In genomic region chr12:6979453-6979852, GRCh38 we compare ENCODE assay signal across 25 cellular contexts. TPM values are rescaled to one million over a fixed set of nuclear protein-coding genes. Genes with fewer than 3 reads are reported as not detected.
A peak's percentile ranks its signal among the peaks of the same experiment; 100 is the strongest.
DNase-seq lines count a peak whose midpoint lies in the region; ATAC-seq, FAIRE-seq and TF ChIP-seq lines count a peak whose summit lies in the region.
"Had no signal": no experiment of that assay in that cellular context is flagged by ENCODE, and none has a peak within 500 bp of the region (broad histone marks: within the 10 kb centered on the region; RNA-seq: fewer than 3 reads in every experiment).

No MANE protein-coding gene starts in this region.

- no peaks in the 10 kb centered on the region for H3K9me3 ChIP-seq in esophagus (ENCODE audit: control insufficient read depth in 2 of 2, insufficient read depth in 1 of 2, low read depth in 1 of 2, low read length in 1 of 2)
- no peaks in the 10 kb centered on the region for H3K9me3 ChIP-seq in small intestine (ENCODE audit: control insufficient read depth, low read depth)
- H3K9me3 ChIP-seq: BE2C, colonic mucosa, ovary, sigmoid colon, tibial artery had no signal

- no peak for DNase-seq in activated CD8-positive, alpha-beta T cell treated with anti-CD3 and anti-CD28 coated beads, Interleukin-2, amount 10 ng/mL, durations not matched to agents 7 days and 5 days
- DNase-seq in activated CD8-positive, alpha-beta T cell treated with anti-CD3 and anti-CD28 coated beads for 36 hours, result no peak
- peak; percentile 58 for DNase-seq in small intestine
- DNase-seq in D341Med (ENCODE audit: low spot score), result no peak
- DNase-seq: activated CD4-positive, alpha-beta T cell treated with anti-CD3 and anti-CD28 coated beads, Interleukin-2, amount 50 U/mL, for 4 hours; BE2C; colonic mucosa; COR-L47; KG1; naive B cell; NCI-H1694 treated with DMSO at 0.1 percent for 48 hours; NCI-H69; ovary; SIG-M5; sigmoid colon; T-helper 1 cell; tibial artery had no signal

- ATAC-seq in activated CD8-positive, alpha-beta T cell treated with anti-CD3 and anti-CD28 coated beads, Interleukin-2, amount 10 ng/mL, durations not matched to agents 7 days and 5 days, result no peak
- ATAC-seq in activated CD8-positive, alpha-beta T cell treated with anti-CD3 and anti-CD28 coated beads for 36 hours, result no peak
- ATAC-seq in GM18907 (IDR thresholded peaks at IDR 0.05; ENCODE audit: unreplicated experiment) (no peak), HG03520 (IDR thresholded peaks at IDR 0.05; ENCODE audit: unreplicated experiment) (no peak)

- 60 to 61% methylated on average over 3 of the region's 3 CpGs for WGBS in esophagus, 2 donors
- WGBS in small intestine, 3 donors, result 24 to 68% (median 44%) methylated on average over 3 of the region's 3 CpGs

- TF ChIP-seq CTCF in activated CD8-positive, alpha-beta T cell treated with anti-CD3 and anti-CD28 coated beads for 36 hours (IDR thresholded peaks at IDR 0.05), result no peak

- CTCF ChIA-PET in activated CD8-positive, alpha-beta T cell treated with anti-CD3 and anti-CD28 coated beads, Interleukin-2, amount 10 ng/mL, durations not matched to agents 7 days and 5 days (lab: Charles Lee), result no interaction called here
- CTCF ChIA-PET in activated CD8-positive, alpha-beta T cell treated with anti-CD3 and anti-CD28 coated beads for 36 hours (lab: Charles Lee), result no interaction called here

- H3K36me3 Mint-ChIP-seq in activated CD8-positive, alpha-beta T cell treated with anti-CD3 and anti-CD28 coated beads, Interleukin-2, amount 10 ng/mL, durations not matched to agents 7 days and 5 days (ENCODE audit: low read depth), result peaks cover 62% of the 10 kb centered on the region
- peaks cover 53% of the 10 kb centered on the region for H3K36me3 Mint-ChIP-seq in activated CD8-positive, alpha-beta T cell treated with anti-CD3 and anti-CD28 coated beads for 36 hours (ENCODE audit: low read depth)

- H3K27ac ChIP-seq in esophagus (ENCODE audit: low read depth in 2 of 2, low read length in 1 of 2) (peak overlapping the region; percentile 79 to 90), small intestine (ENCODE audit: low read depth in 1 of 2, low read length in 1 of 2) (peak overlapping the region; percentile 24 to 28)
- H3K27ac ChIP-seq: colonic mucosa, ovary, sigmoid colon, tibial artery had no signal

- no peaks in the 10 kb centered on the region for H3K27me3 Mint-ChIP-seq in activated CD8-positive, alpha-beta T cell treated with anti-CD3 and anti-CD28 coated beads, Interleukin-2, amount 10 ng/mL, durations not matched to agents 7 days and 5 days (ENCODE audit: low read depth)
- H3K27me3 Mint-ChIP-seq in activated CD8-positive, alpha-beta T cell treated with anti-CD3 and anti-CD28 coated beads for 36 hours, result no peaks in the 10 kb centered on the region
- H3K27me3 Mint-ChIP-seq: activated naive CD8-positive, alpha-beta T cell; naive B cell had no signal

- FAIRE-seq in small intestine (lab: Jason Lieb, UNC), result no peak
- FAIRE-seq: H54 had no signal

- H3K4me1 ChIP-seq in esophagus (ENCODE audit: control insufficient read depth in 2 of 2, insufficient read depth in 2 of 2, low read length in 1 of 2) (peaks cover 0 to 16% of the 10 kb centered on the region in 2 donors), small intestine (ENCODE audit: control insufficient read depth in 2 of 2, insufficient read depth in 1 of 2, low read depth in 1 of 2, low read length in 1 of 2) (peaks cover 0 to 14% of the 10 kb centered on the region in 2 donors)
- H3K4me1 ChIP-seq: BE2C, colonic mucosa, sigmoid colon, tibial artery had no signal

- no peak overlapping the region for H3K4me3 Mint-ChIP-seq in activated CD8-positive, alpha-beta T cell treated with anti-CD3 and anti-CD28 coated beads, Interleukin-2, amount 10 ng/mL, durations not matched to agents 7 days and 5 days
- no peak overlapping the region for H3K4me3 Mint-ChIP-seq in activated CD8-positive, alpha-beta T cell treated with anti-CD3 and anti-CD28 coated beads for 36 hours
- H3K4me3 Mint-ChIP-seq: activated naive CD8-positive, alpha-beta T cell; naive B cell had no signal

- H3K9me3 Mint-ChIP-seq in activated CD8-positive, alpha-beta T cell treated with anti-CD3 and anti-CD28 coated beads, Interleukin-2, amount 10 ng/mL, durations not matched to agents 7 days and 5 days (ENCODE audit: insufficient read depth), result no peaks in the 10 kb centered on the region
- no peaks in the 10 kb centered on the region for H3K9me3 Mint-ChIP-seq in activated CD8-positive, alpha-beta T cell treated with anti-CD3 and anti-CD28 coated beads for 36 hours
- H3K9me3 Mint-ChIP-seq: naive B cell had no signal

- H3K4me1 Mint-ChIP-seq in activated CD8-positive, alpha-beta T cell treated with anti-CD3 and anti-CD28 coated beads, Interleukin-2, amount 10 ng/mL, durations not matched to agents 7 days and 5 days (ENCODE audit: low read depth), result peaks cover 15% of the 10 kb centered on the region
- H3K4me1 Mint-ChIP-seq in activated CD8-positive, alpha-beta T cell treated with anti-CD3 and anti-CD28 coated beads for 36 hours (ENCODE audit: low read depth), result peaks cover 12% of the 10 kb centered on the region

- H3K27me3 ChIP-seq in esophagus (ENCODE audit: control insufficient read depth in 1 of 2, insufficient read depth in 2 of 2, low read length in 2 of 2) (no peaks in the 10 kb centered on the region), small intestine (ENCODE audit: control insufficient read depth in 2 of 2, insufficient read depth in 2 of 2, low read length in 2 of 2) (no peaks in the 10 kb centered on the region)
- H3K27me3 ChIP-seq: BE2C, colonic mucosa, ovary, sigmoid colon, tibial artery had no signal

- H3K36me3 ChIP-seq in esophagus (ENCODE audit: control insufficient read depth in 2 of 2, insufficient read depth in 2 of 2, low read length in 1 of 2) (peaks cover 33 to 36% of the 10 kb centered on the region in 2 donors), small intestine (ENCODE audit: control insufficient read depth in 2 of 2, insufficient read depth in 2 of 2, low read length in 2 of 2) (peaks cover 25 to 43% of the 10 kb centered on the region in 2 donors)
- H3K36me3 ChIP-seq: ovary had no signal

- intact Hi-C loops in activated CD8-positive, alpha-beta T cell treated with anti-CD3 and anti-CD28 coated beads for 36 hours (cut with micrococcal nuclease), result no loop called here

- POLR2A ChIA-PET in activated CD8-positive, alpha-beta T cell treated with anti-CD3 and anti-CD28 coated beads, Interleukin-2, amount 10 ng/mL, durations not matched to agents 7 days and 5 days (lab: Charles Lee), result interaction anchor here (2.1 kb wide), 1 partner anchor 36 kb away, joined by 5 read pairs; the partner anchor contains the start of genes C12orf57 and RNU7-1
- POLR2A ChIA-PET in activated CD8-positive, alpha-beta T cell treated with anti-CD3 and anti-CD28 coated beads for 36 hours (lab: Charles Lee), result interaction anchor here (0.6 to 3.0 kb wide), 6 partner anchors 10 to 1157 kb away, joined by 3 to 10 read pairs (median 3); partner anchors contain the start of gene LPCAT3

- H3K4me3 ChIP-seq in esophagus (ENCODE audit: low read depth in 1 of 2, low read length in 2 of 2) (no peak overlapping the region), small intestine (ENCODE audit: low read depth in 1 of 2, low read length in 2 of 2) (no peak overlapping the region)
- H3K4me3 ChIP-seq: colonic mucosa, ovary, sigmoid colon, tibial artery had no signal

- peak overlapping the region; percentile 60 for H3K27ac Mint-ChIP-seq in activated CD8-positive, alpha-beta T cell treated with anti-CD3 and anti-CD28 coated beads, Interleukin-2, amount 10 ng/mL, durations not matched to agents 7 days and 5 days
- no peak overlapping the region for H3K27ac Mint-ChIP-seq in activated CD8-positive, alpha-beta T cell treated with anti-CD3 and anti-CD28 coated beads for 36 hours

- peak; percentile 29 for TF ChIP-seq POLR2A in GM19099 (IDR thresholded peaks at IDR 0.05; ENCODE audit: extremely low read depth, insufficient read length, low read depth)

RNA-seq across cellular contexts. Expression of gene EMG1, which starts 8.7 kb away (rescaled TPM):
- total RNA-seq in activated CD8-positive, alpha-beta T cell treated with anti-CD3 and anti-CD28 coated beads, Interleukin-2, amount 10 ng/mL, durations not matched to agents 7 days and 5 days, result 10 to 100 TPM; 54.9 to 58.7 TPM
- total RNA-seq in activated CD8-positive, alpha-beta T cell treated with anti-CD3 and anti-CD28 coated beads for 36 hours, result 10 to 100 TPM; 88.6 to 97.8 TPM
- polyA plus RNA-seq in esophagus, result 10 to 100 TPM; 13.5 to 29.5 TPM
- polyA plus RNA-seq in small intestine, result 10 to 100 TPM; 12.3 to 32.3 (median 14.1) TPM

RNA-seq across cellular contexts. Expression of gene PHB2, which starts 9.0 kb away (rescaled TPM):
- 100 to 1,000 TPM; 226 to 236 TPM for total RNA-seq in activated CD8-positive, alpha-beta T cell treated with anti-CD3 and anti-CD28 coated beads, Interleukin-2, amount 10 ng/mL, durations not matched to agents 7 days and 5 days
- total RNA-seq in activated CD8-positive, alpha-beta T cell treated with anti-CD3 and anti-CD28 coated beads for 36 hours, result 100 to 1,000 TPM; 419 to 428 TPM
- polyA plus RNA-seq in esophagus, result 100 to 1,000 TPM in 1 of 2 donors, 10 to 100 TPM in 1; 68.5 to 161 TPM
- 100 to 1,000 TPM; 165 to 311 (median 210) TPM for polyA plus RNA-seq in small intestine

RNA-seq across cellular contexts. Expression of gene PTPN6, which starts 28.3 kb away (rescaled TPM):
- total RNA-seq in activated CD8-positive, alpha-beta T cell treated with anti-CD3 and anti-CD28 coated beads, Interleukin-2, amount 10 ng/mL, durations not matched to agents 7 days and 5 days, result 100 to 1,000 TPM; 354 to 397 TPM
- 100 to 1,000 TPM; 485 to 489 TPM for total RNA-seq in activated CD8-positive, alpha-beta T cell treated with anti-CD3 and anti-CD28 coated beads for 36 hours
- polyA plus RNA-seq in esophagus, result 10 to 100 TPM; 19.1 to 38.3 TPM
- 10 to 100 TPM; 40.7 to 81.1 (median 76.7) TPM for polyA plus RNA-seq in small intestine
- total RNA-seq: Daoy had no signal

RNA-seq across cellular contexts. Expression of gene C12orf57, which starts 35.6 kb away (rescaled TPM):
- 100 to 1,000 TPM; 184 to 185 TPM for total RNA-seq in activated CD8-positive, alpha-beta T cell treated with anti-CD3 and anti-CD28 coated beads, Interleukin-2, amount 10 ng/mL, durations not matched to agents 7 days and 5 days
- 100 to 1,000 TPM; 226 to 244 TPM for total RNA-seq in activated CD8-positive, alpha-beta T cell treated with anti-CD3 and anti-CD28 coated beads for 36 hours
- polyA plus RNA-seq in esophagus, result 100 to 1,000 TPM; 108 to 253 TPM
- 100 to 1,000 TPM; 185 to 379 (median 361) TPM for polyA plus RNA-seq in small intestine
- total RNA-seq: A172 had no signal

RNA-seq across cellular contexts. Expression of gene RNU7-1, which starts 35.8 kb away (rescaled TPM):
- total RNA-seq in activated CD8-positive, alpha-beta T cell treated with anti-CD3 and anti-CD28 coated beads, Interleukin-2, amount 10 ng/mL, durations not matched to agents 7 days and 5 days, result not detected
- not detected for total RNA-seq in activated CD8-positive, alpha-beta T cell treated with anti-CD3 and anti-CD28 coated beads for 36 hours
- polyA plus RNA-seq in esophagus (not detected), small intestine (not detected)
- total RNA-seq: A172, colonic mucosa, Daoy, ovary, sigmoid colon had no signal
- polyA plus RNA-seq: ovary, sigmoid colon had no signal
